ENCODE assay signal across 17 cellular contexts in genomic region chr11:111348147-111348546, GRCh38. TPM values are rescaled to one million over a fixed set of nuclear protein-coding genes. Genes with fewer than 3 reads are reported as not detected.
DNase-seq lines count a peak whose midpoint lies in the region; ATAC-seq, FAIRE-seq and TF ChIP-seq lines count a peak whose summit lies in the region.
"Had no signal": no experiment of that assay in that cellular context is flagged by ENCODE, and none has a peak within 500 bp of the region (broad histone marks: within the 10 kb centered on the region; RNA-seq: fewer than 3 reads in every experiment).

No MANE protein-coding gene starts in this region.

- H3K4me1 ChIP-seq in ACC112 (ENCODE audit: control insufficient read depth, insufficient read depth, low read length, unreplicated experiment) (peaks cover 12% of the 10 kb centered on the region), Karpas-422 (ENCODE audit: low read length) (peaks cover 66% of the 10 kb centered on the region), tibial nerve (peaks cover 0 to 10% (median 0%) of the 10 kb centered on the region in 4 donors)

- no peak for TF ChIP-seq EP300 in tibial nerve (IDR thresholded peaks at IDR 0.05)

- H2AFZ ChIP-seq in ACC112 (ENCODE audit: low read length, unreplicated experiment) (no peak overlapping the region), Karpas-422 (ENCODE audit: low read length) (no peak overlapping the region)
- H2AFZ ChIP-seq: GM23338 had no signal

- FAIRE-seq in colon (lab: Jason Lieb, UNC) = peak; percentile 83
- FAIRE-seq: A549 had no signal

- H3K27me3 ChIP-seq in ACC112 (ENCODE audit: insufficient read depth, low read length) (peaks cover 25% of the 10 kb centered on the region), Karpas-422 (ENCODE audit: low read length) (no peaks in the 10 kb centered on the region), tibial nerve (no peaks in the 10 kb centered on the region)
- H3K27me3 ChIP-seq: BLaER1 had no signal

- no peak for ATAC-seq in memory B cell (ENCODE audit: low read depth)
- no peak for ATAC-seq in HG02623 (IDR thresholded peaks at IDR 0.05; ENCODE audit: unreplicated experiment)
- ATAC-seq in HG03159 (IDR thresholded peaks at IDR 0.05; ENCODE audit: unreplicated experiment) = no peak
- ATAC-seq in HG03196 (IDR thresholded peaks at IDR 0.05; ENCODE audit: unreplicated experiment) = no peak
- ATAC-seq: A549, GM23338 had no signal

- H3K4me3 ChIP-seq in ACC112 (ENCODE audit: low read depth, low read length) = no peak overlapping the region
- no peak overlapping the region for H3K4me3 ChIP-seq in Karpas-422 (ENCODE audit: low read length)
- no peak overlapping the region for H3K4me3 ChIP-seq in tibial nerve
- H3K4me3 ChIP-seq: A549, BLaER1, GM23338 had no signal

- H3K9me3 Mint-ChIP-seq in memory B cell = no peaks in the 10 kb centered on the region
- H3K9me3 Mint-ChIP-seq: CD8-positive, alpha-beta memory T cell; GM23338; IgD-negative memory B cell had no signal

- no peak for TF ChIP-seq CTCF in tibial nerve (IDR thresholded peaks at IDR 0.05)

- H3K27ac Mint-ChIP-seq in memory B cell = peak overlapping the region; percentile 38
- H3K27ac Mint-ChIP-seq: CD8-positive, alpha-beta memory T cell; GM23338; IgD-negative memory B cell had no signal

- H3K79me2 ChIP-seq in ACC112 (ENCODE audit: control insufficient read depth, insufficient read depth, low read length, unreplicated experiment) (no peaks in the 10 kb centered on the region), Karpas-422 (ENCODE audit: low read length) (no peaks in the 10 kb centered on the region)

- H3K4me1 Mint-ChIP-seq in memory B cell = peaks cover 47% of the 10 kb centered on the region
- H3K4me1 Mint-ChIP-seq: CD8-positive, alpha-beta memory T cell; GM23338 had no signal

- H3K36me3 Mint-ChIP-seq in memory B cell = peaks cover 14% of the 10 kb centered on the region
- H3K36me3 Mint-ChIP-seq: CD8-positive, alpha-beta memory T cell had no signal

- H3K9ac ChIP-seq in Karpas-422 (ENCODE audit: low read length) = no peak overlapping the region
- H3K9ac ChIP-seq: BLaER1 had no signal

- peak; percentile 69 for DNase-seq in Karpas-422
- DNase-seq in memory B cell (ENCODE audit: low spot score in 2 of 2) = no peak
- no peak for DNase-seq in tibial nerve (ENCODE audit: low spot score in 2 of 2)
- DNase-seq: Caco-2; CD8-positive, alpha-beta memory T cell; DMS53; H7 had no signal

- H3K27me3 Mint-ChIP-seq in memory B cell = no peaks in the 10 kb centered on the region
- H3K27me3 Mint-ChIP-seq: IgD-negative memory B cell had no signal

- peaks cover 12% of the 10 kb centered on the region; the same call in 1 of the 2 replicates for H4K20me1 ChIP-seq in Karpas-422 (ENCODE audit: insufficient read depth, low read depth, low read length)
- H4K20me1 ChIP-seq: BLaER1 had no signal

- 72 to 90% methylated on average over 3 of the region's 3 CpGs for WGBS in tibial nerve, 2 donors

- H3K4me3 Mint-ChIP-seq in memory B cell = no peak overlapping the region
- H3K4me3 Mint-ChIP-seq: CD8-positive, alpha-beta memory T cell; GM23338; IgD-negative memory B cell had no signal

- H3K9me3 ChIP-seq in Karpas-422 (ENCODE audit: low read length) = no peaks in the 10 kb centered on the region
- no peaks in the 10 kb centered on the region for H3K9me3 ChIP-seq in tibial nerve
- H3K9me3 ChIP-seq: A549, BLaER1, Caco-2 had no signal

- no peaks in the 10 kb centered on the region for H3K9me2 ChIP-seq in Karpas-422 (replicated peaks; ENCODE audit: insufficient read depth, low read length)

- TF ChIP-seq POLR2A in tibial nerve (IDR thresholded peaks at IDR 0.05) = no peak

- H3K4me2 ChIP-seq in Karpas-422 (ENCODE audit: low read depth, low read length, poor library complexity, severe bottlenecking) = no peak overlapping the region
- H3K4me2 ChIP-seq: A549, BLaER1, GM23338 had no signal

- H3K27ac ChIP-seq in ACC112 (ENCODE audit: low read depth, low read length) (peak overlapping the region; percentile 70; the same call in 1 of the 2 replicates), Karpas-422 (ENCODE audit: low read length) (no peak overlapping the region), tibial nerve (peak overlapping the region in 1 of 4 donors; percentile 38)
- H3K27ac ChIP-seq: A549, BLaER1 had no signal

- H3K36me3 ChIP-seq in ACC112 (ENCODE audit: insufficient read depth, low read length) (no peaks in the 10 kb centered on the region), Karpas-422 (ENCODE audit: insufficient read depth, low read length) (peaks cover 38% of the 10 kb centered on the region), tibial nerve (no peaks in the 10 kb centered on the region)

RNA-seq across cellular contexts. Expression of gene POU2AF1, which starts 30.9 kb away (rescaled TPM):
- 803 and 894 TPM in 2 replicates for total RNA-seq in Karpas-422 (2014; rRNA removed; shearing (Covaris generic); ENCODE audit: low replicate concordance)
- total RNA-seq in tibial nerve = under 1 TPM in 1 of 4 donors, not detected in 3; 0.87 TPM
- total RNA-seq: GM23338, H7, HT1080 had no signal

RNA-seq across cellular contexts. Expression of gene POU2AF3, which starts 49.8 kb away (rescaled TPM):
- total RNA-seq in Karpas-422 (2014; rRNA removed; shearing (Covaris generic); ENCODE audit: low replicate concordance) = not detected in 2 replicates
- total RNA-seq in tibial nerve = 1 to 10 TPM in 3 of 4 donors, under 1 TPM in 1; 0.87 to 4.4 (median 2.3) TPM
- total RNA-seq: CD8-positive, alpha-beta memory T cell; HT1080 had no signal

Comparison
In these comparisons a context has a peak if more than half of its experiments do, and no peak if none do; other contexts are left out.
1. RNA of gene POU2AF1, which starts 30.9 kb away (total RNA-seq): 803 to 894 TPM in Karpas-422; 0.87 TPM in tibial nerve; every median in the first group is over 100 times any median in the second.